Comparison of ENCODE assay signal across 22 cellular contexts in genomic region chr13:24868874-24869273, GRCh38.
A peak's percentile ranks its signal among the peaks of the same experiment; 100 is the strongest.
DNase-seq lines count a peak whose midpoint lies in the region; ATAC-seq, FAIRE-seq and TF ChIP-seq lines count a peak whose summit lies in the region.
"Had no signal": no experiment of that assay in that cellular context is flagged by ENCODE, and none has a peak within 500 bp of the region (broad histone marks: within the 10 kb centered on the region; RNA-seq: fewer than 3 reads in every experiment).

No MANE protein-coding gene starts in this region.

- no peak overlapping the region for H3K4me3 ChIP-seq in GM23338
- no peak overlapping the region for H3K4me3 ChIP-seq in MM.1S (ENCODE audit: low read length)
- H3K4me3 ChIP-seq in K562 = no peak overlapping the region
- no peak overlapping the region for H3K4me3 ChIP-seq in neural progenitor cell
- H3K4me3 ChIP-seq: A549, SJCRH30 had no signal

- no peak overlapping the region for H3K4me2 ChIP-seq in GM23338
- H3K4me2 ChIP-seq in MM.1S (ENCODE audit: low read depth, low read length) = peak overlapping the region; percentile 15; the same call in 1 of the 2 replicates
- H3K4me2 ChIP-seq in K562 (ENCODE audit: insufficient read depth, low read length) = no peak overlapping the region
- H3K4me2 ChIP-seq in neural progenitor cell = no peak overlapping the region
- H3K4me2 ChIP-seq: A549 had no signal

- H3K9me2 ChIP-seq in GM23338 (ENCODE audit: insufficient read depth) (0 out of 2 replicates have a peak, but pooled peaks cover 3% of the 10 kb centered on the region), MM.1S (replicated peaks; ENCODE audit: insufficient read depth, low read length) (no peaks in the 10 kb centered on the region)

- in situ Hi-C loops in K562 (cut with MboI) = no loop called here

- POLR2A ChIA-PET in K562 (lab: Yijun Ruan, JAX) = no interaction called here

- H3K36me3 ChIP-seq in GM23338 (ENCODE audit: insufficient read depth) (no peaks in the 10 kb centered on the region), MM.1S (replicated peaks; ENCODE audit: insufficient read depth, low read length) (no peaks in the 10 kb centered on the region), K562 (ENCODE audit: control insufficient read depth, insufficient read depth, low read length) (no peaks in the 10 kb centered on the region), neural progenitor cell (no peaks in the 10 kb centered on the region)
- H3K36me3 ChIP-seq: SJCRH30 had no signal

- ATAC-seq in GM23338 (no peak), K562 (no peak)
- ATAC-seq in stimulated activated naive CD8-positive, alpha-beta T cell treated with anti-CD3 and anti-CD28 coated beads, Interleukin-15, Interleukin-2, amounts not matched to agents 100 U/mL and 50 U/mL, for 24 hours = no peak
- ATAC-seq: A549 had no signal

- no peak for TF ChIP-seq EP300 in K562 (IDR thresholded peaks at IDR 0.05; ENCODE audit: low read length)

- H3K9ac ChIP-seq in MM.1S (ENCODE audit: low read length) (no peak overlapping the region), K562 (ENCODE audit: insufficient read depth in 1 of 2, low read depth in 2 of 2, low read length in 2 of 2) (no peak overlapping the region), neural progenitor cell (no peak overlapping the region)

- H3K4me1 ChIP-seq in GM23338 (ENCODE audit: insufficient read depth) (no peaks in the 10 kb centered on the region), MM.1S (ENCODE audit: low read length) (peaks cover 9% of the 10 kb centered on the region), K562 (replicated peaks in 1 of 2; ENCODE audit: control insufficient read depth in 2 of 2, insufficient read depth in 2 of 2, low read length in 2 of 2) (peaks cover 0 to 6% of the 10 kb centered on the region in 2 experiments; a peak in 2 of 5 replicates), neural progenitor cell (no peaks in the 10 kb centered on the region)
- H3K4me1 ChIP-seq: A549, SJCRH30 had no signal

- TF ChIP-seq RAD21 in K562 (CRISPR knock-in tag; conservative IDR thresholded peaks at IDR 0.05 in 1 of 2, IDR thresholded peaks at IDR 0.05 in 1 of 2) = no peak

- no peak for FAIRE-seq in K562 (lab: Jason Lieb, UNC)
- FAIRE-seq: A549, D721Med, RCC 7860 had no signal

- H3K36me3 Mint-ChIP-seq in GM23338 (ENCODE audit: low read depth) = no peaks in the 10 kb centered on the region
- no peaks in the 10 kb centered on the region for H3K36me3 Mint-ChIP-seq in neural progenitor cell

- H3K9me3 Mint-ChIP-seq in GM23338 = no peaks in the 10 kb centered on the region
- no peaks in the 10 kb centered on the region for H3K9me3 Mint-ChIP-seq in neural progenitor cell

- no peaks in the 10 kb centered on the region for H3K9me3 ChIP-seq in MM.1S (replicated peaks; ENCODE audit: insufficient read depth, low read length)
- no peaks in the 10 kb centered on the region for H3K9me3 ChIP-seq in K562 (replicated peaks; ENCODE audit: control insufficient read depth, insufficient read depth, low read depth, low read length)
- no peaks in the 10 kb centered on the region for H3K9me3 ChIP-seq in neural progenitor cell (ENCODE audit: low read depth)
- H3K9me3 ChIP-seq: A549 had no signal

- WGBS in K562 (ENCODE audit: insufficient coverage, low coverage, missing lambda C conversion rate) = 20% methylated on average over 4 of the region's 4 CpGs

- H3K27me3 ChIP-seq in GM23338 (ENCODE audit: insufficient read depth) = no peaks in the 10 kb centered on the region
- H3K27me3 ChIP-seq in MM.1S (replicated peaks; ENCODE audit: insufficient read depth, low read length) = no peaks in the 10 kb centered on the region
- no peaks in the 10 kb centered on the region for H3K27me3 ChIP-seq in K562 (ENCODE audit: control insufficient read depth in 2 of 2, insufficient read depth in 2 of 2, low read length in 2 of 2)
- H3K27me3 ChIP-seq in neural progenitor cell = no peaks in the 10 kb centered on the region

- DNase-seq in GM23338 (ENCODE audit: low spot score) = no peak
- no peak for DNase-seq in MM.1S
- DNase-seq in K562 (ENCODE audit: extremely low read depth in 1 of 4, low spot score in 3 of 4) = no peak
- DNase-seq in neural progenitor cell (ENCODE audit: low spot score) = no peak
- DNase-seq in posterior vena cava (ENCODE audit: low spot score) = no peak
- DNase-seq in amniotic stem cell (lab: John Stamatoyannopoulos, UW) = no peak
- DNase-seq in stimulated activated naive CD8-positive, alpha-beta T cell treated with anti-CD3 and anti-CD28 coated beads, Interleukin-15, Interleukin-2, amounts not matched to agents 100 U/mL and 50 U/mL, for 24 hours = no peak
- DNase-seq: DMS53; GOT3; KG1; MV-4-11; NCI-H1694 treated with DMSO at 0.1 percent for 48 hours; NCI-H2081 treated with DMSO at 0.1 percent for 48 hours; NCI-H2227 treated with DMSO at 0.1 percent for 48 hours; NCI-H510A; NK-92 treated with Interleukin-12 subunit alpha and Interleukin-12 subunit beta, amount 100 ng/mL, for 24 hours; OCI-M1 had no signal

- H3K79me2 ChIP-seq in GM23338 (replicated peaks; ENCODE audit: insufficient read depth) (no peaks in the 10 kb centered on the region), MM.1S (ENCODE audit: low read length) (no peaks in the 10 kb centered on the region), K562 (ENCODE audit: control insufficient read depth, insufficient read depth, low read length) (no peaks in the 10 kb centered on the region), neural progenitor cell (ENCODE audit: low read depth) (no peaks in the 10 kb centered on the region)

- H3K4me1 Mint-ChIP-seq in GM23338 (no peaks in the 10 kb centered on the region; the same call in 2 of the 3 replicates), neural progenitor cell (no peaks in the 10 kb centered on the region)
- H3K4me1 Mint-ChIP-seq: B cell had no signal

- H4K20me1 ChIP-seq in GM23338 (replicated peaks; ENCODE audit: insufficient read depth) (no peaks in the 10 kb centered on the region), MM.1S (ENCODE audit: insufficient read depth, low read length) (no peaks in the 10 kb centered on the region), K562 (replicated peaks; ENCODE audit: control insufficient read depth, insufficient read depth, low read length) (no peaks in the 10 kb centered on the region), neural progenitor cell (ENCODE audit: low read depth) (no peaks in the 10 kb centered on the region)

- no peaks in the 10 kb centered on the region for H3F3A ChIP-seq in GM23338 (replicated peaks; ENCODE audit: low read depth)
- no peaks in the 10 kb centered on the region for H3F3A ChIP-seq in MM.1S (ENCODE audit: insufficient read depth, low read length)
- no peaks in the 10 kb centered on the region for H3F3A ChIP-seq in neural progenitor cell (ENCODE audit: low read depth)

- TF ChIP-seq CTCF in GM23338 (conservative IDR thresholded peaks at IDR 0.05; ENCODE audit: low read depth in 2 of 2) (no peak), MM.1S (IDR thresholded peaks at IDR 0.05; ENCODE audit: low read length) (no peak), K562 (IDR thresholded peaks at IDR 0.05 in 2 of 3, conservative IDR thresholded peaks at IDR 0.05 in 1 of 3; ENCODE audit: insufficient read depth in 2 of 3, low read depth in 1 of 3, low read length in 3 of 3) (no peak), neural progenitor cell (IDR thresholded peaks at IDR 0.05) (no peak)

- H3K27me3 Mint-ChIP-seq in GM23338 (ENCODE audit: insufficient read depth, low read depth, poor library complexity) = no peaks in the 10 kb centered on the region
- H3K27me3 Mint-ChIP-seq in neural progenitor cell (ENCODE audit: insufficient read depth, low read depth) = no peaks in the 10 kb centered on the region

- H3K9me1 ChIP-seq in K562 (ENCODE audit: control insufficient read depth, insufficient read depth, low read length) = no peaks in the 10 kb centered on the region

- H2AFZ ChIP-seq in GM23338 (peak overlapping the region; percentile 92), MM.1S (ENCODE audit: low read length) (peak overlapping the region; percentile 35; the same call in 1 of the 2 replicates), K562 (ENCODE audit: low read depth, low read length) (peak overlapping the region; percentile 51; the same call in 1 of the 2 replicates), neural progenitor cell (replicated peaks) (peak overlapping the region; percentile 68)

- no peak for TF ChIP-seq POLR2A in K562 (conservative IDR thresholded peaks at IDR 0.05)

- CTCF ChIA-PET in K562 (lab: Yijun Ruan, JAX; ENCODE audit: low intra/inter-chr PET ratio) = no interaction called here

- H3K4me3 Mint-ChIP-seq in GM23338 = no peak overlapping the region
- no peak overlapping the region for H3K4me3 Mint-ChIP-seq in neural progenitor cell
- H3K4me3 Mint-ChIP-seq: B cell had no signal

- no TSS peak for BruUV-seq in K562 (replicated peaks; lab: Mats Ljungman, UMichigan)

- H3K27ac Mint-ChIP-seq in GM23338 (no peak overlapping the region), neural progenitor cell (no peak overlapping the region)
- H3K27ac Mint-ChIP-seq: B cell had no signal

- H3K27ac ChIP-seq in GM23338 (ENCODE audit: low read depth) = no peak overlapping the region
- H3K27ac ChIP-seq in MM.1S (ENCODE audit: low read length) = no peak overlapping the region
- no peak overlapping the region for H3K27ac ChIP-seq in K562 (ENCODE audit: extremely low read depth, low read depth, low read length)
- no peak overlapping the region for H3K27ac ChIP-seq in neural progenitor cell
- H3K27ac ChIP-seq: A549, SJCRH30 had no signal

- intact Hi-C loops in K562 (cut with micrococcal nuclease) = no loop called here
- intact Hi-C loops in posterior vena cava (cut with DNase I) = no loop called here

TF ChIP-seq in GM23338, 12 proteins besides CTCF, POLR2A, EP300 and RAD21 (continues in another document):
- TF ChIP-seq JUNB (IDR thresholded peaks at IDR 0.05; ENCODE audit: unreplicated experiment) = no peak
- no peak for TF ChIP-seq STAT1 (IDR thresholded peaks at IDR 0.05; ENCODE audit: unreplicated experiment)

TF ChIP-seq in K562, 482 proteins besides CTCF, POLR2A, EP300 and RAD21 (continues in another document):
- TF ChIP-seq ERF (CRISPR knock-in tag; IDR thresholded peaks at IDR 0.05) (no peak), MED1 (CRISPR knock-in tag; IDR thresholded peaks at IDR 0.05; ENCODE audit: borderline replicate concordance) (no peak)

Comparison
In these comparisons a context has a peak if more than half of its experiments do, and no peak if none do; other contexts are left out.
1. H2AFZ ChIP-seq: peak in every context shown above with its lines; median percentile 92 in GM23338; 68 in neural progenitor cell; 51 in K562; 35 in MM.1S.